Comparison of ENCODE assay signal across 31 cellular contexts in the genomic region with DNA sequence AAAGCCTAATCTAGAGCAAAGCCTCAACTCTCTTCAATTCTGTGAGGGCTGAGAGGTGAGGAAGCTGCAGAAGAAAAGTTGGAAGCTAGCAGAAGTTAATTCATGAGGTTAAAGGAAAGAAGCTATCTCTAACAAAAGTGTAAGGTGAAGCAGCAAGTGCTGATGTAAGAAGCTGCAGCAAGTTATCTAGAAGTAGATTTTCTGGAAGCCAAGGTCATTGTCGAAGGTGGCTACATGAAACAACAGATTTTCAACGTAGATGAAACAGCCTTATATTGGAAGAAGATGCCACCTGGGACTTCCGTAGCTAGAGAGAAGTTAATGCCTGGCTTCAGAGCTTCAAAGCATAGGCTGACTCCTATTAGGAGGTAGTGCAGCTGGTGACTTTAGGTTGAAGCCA.
"Had no signal": no experiment of that assay in that cellular context is flagged by ENCODE, and none has a peak within 500 bp of the region (broad histone marks: within the 10 kb centered on the region; RNA-seq: fewer than 3 reads in every experiment).

No MANE protein-coding gene starts in this region.

- H3K27me3 ChIP-seq: ascending aorta, esophagus muscularis mucosa, foreskin keratinocyte, gastrocnemius medialis, heart left ventricle had no signal

- DNase-seq: activated B cell treated with CpG ODN at 0.5 μM for 24 hours; activated CD4-positive, alpha-beta T cell treated with anti-CD3 and anti-CD28 coated beads for 48 hours; activated CD4-positive, alpha-beta T cell treated with anti-CD3 and anti-CD28 coated beads, Interleukin-2, amount 50 U/mL, for 1 hour; activated CD4-positive, alpha-beta T cell treated with anti-CD3 and anti-CD28 coated beads, Interleukin-2, amount 50 U/mL, for 48 hours; activated CD8-positive, alpha-beta memory T cell treated with anti-CD3 and anti-CD28 coated beads for 24 hours; activated CD8-positive, alpha-beta T cell treated with anti-CD3 and anti-CD28 coated beads for 36 hours; activated gamma-delta T cell; activated naive CD4-positive, alpha-beta T cell; activated naive CD4-positive, alpha-beta T cell treated with anti-CD3 and anti-CD28 coated beads, Interleukin-2, amount 10 ng/mL, durations not matched to agents 7 days and 5 days; activated naive CD8-positive, alpha-beta T cell treated with anti-CD3 and anti-CD28 coated beads, Interleukin-2, amount 10 ng/mL, durations not matched to agents 7 days and 5 days; activated T-cell treated with anti-CD3 and anti-CD28 coated beads, Interleukin-2, amount 50 U/mL, for 48 hours; caudate nucleus; cortex of kidney; dermis blood vessel endothelial cell; effector CD4-positive, alpha-beta T cell; effector memory CD8-positive, alpha-beta T cell; erythroblast; foreskin keratinocyte; gastrocnemius medialis; glutamatergic neuron; heart left ventricle; T-helper 17 cell; T1000; WERI-Rb-1 had no signal

- H3K4me1 Mint-ChIP-seq: activated B cell treated with CpG ODN at 0.5 μM for 24 hours; activated naive CD4-positive, alpha-beta T cell treated with anti-CD3 and anti-CD28 coated beads, Interleukin-2, amount 10 ng/mL, durations not matched to agents 7 days and 5 days; brain had no signal

- H3K4me3 Mint-ChIP-seq: activated B cell treated with CpG ODN at 0.5 μM for 24 hours; activated CD8-positive, alpha-beta T cell treated with anti-CD3 and anti-CD28 coated beads for 36 hours; activated naive CD4-positive, alpha-beta T cell treated with anti-CD3 and anti-CD28 coated beads, Interleukin-2, amount 10 ng/mL, durations not matched to agents 7 days and 5 days; activated naive CD8-positive, alpha-beta T cell treated with anti-CD3 and anti-CD28 coated beads, Interleukin-2, amount 10 ng/mL, durations not matched to agents 7 days and 5 days; brain; effector memory CD8-positive, alpha-beta T cell; T-helper 17 cell; T-helper 2 cell treated with Interferon-gamma antibody and Interleukin-4, amounts not matched to agents 5 μg/mL and 100 μg/mL, for 36 hours had no signal

- H3K27me3 Mint-ChIP-seq: activated B cell treated with CpG ODN at 0.5 μM for 24 hours; activated CD8-positive, alpha-beta T cell treated with anti-CD3 and anti-CD28 coated beads for 36 hours; activated naive CD4-positive, alpha-beta T cell treated with anti-CD3 and anti-CD28 coated beads, Interleukin-2, amount 10 ng/mL, durations not matched to agents 7 days and 5 days; activated naive CD8-positive, alpha-beta T cell treated with anti-CD3 and anti-CD28 coated beads, Interleukin-2, amount 10 ng/mL, durations not matched to agents 7 days and 5 days; brain; effector memory CD8-positive, alpha-beta T cell; T-helper 17 cell had no signal

- H3K4me1 ChIP-seq: ascending aorta, esophagus muscularis mucosa, foreskin keratinocyte, gastrocnemius medialis had no signal

- H3K27ac Mint-ChIP-seq: activated B cell treated with CpG ODN at 0.5 μM for 24 hours; activated CD8-positive, alpha-beta T cell treated with anti-CD3 and anti-CD28 coated beads for 36 hours; activated naive CD4-positive, alpha-beta T cell treated with anti-CD3 and anti-CD28 coated beads, Interleukin-2, amount 10 ng/mL, durations not matched to agents 7 days and 5 days; activated naive CD8-positive, alpha-beta T cell treated with anti-CD3 and anti-CD28 coated beads, Interleukin-2, amount 10 ng/mL, durations not matched to agents 7 days and 5 days; effector memory CD8-positive, alpha-beta T cell; T-helper 2 cell treated with Interferon-gamma antibody and Interleukin-4, amounts not matched to agents 5 μg/mL and 100 μg/mL, for 36 hours had no signal

- H3K9me3 ChIP-seq: ascending aorta, esophagus muscularis mucosa, gastrocnemius medialis, heart left ventricle had no signal

- H3K9me3 Mint-ChIP-seq: activated B cell treated with CpG ODN at 0.5 μM for 24 hours; activated CD8-positive, alpha-beta T cell treated with anti-CD3 and anti-CD28 coated beads for 36 hours; activated naive CD4-positive, alpha-beta T cell treated with anti-CD3 and anti-CD28 coated beads, Interleukin-2, amount 10 ng/mL, durations not matched to agents 7 days and 5 days; activated naive CD4-positive, alpha-beta T cell treated with anti-CD3 and anti-CD28 coated beads, Interleukin-2, amount 50 U/mL, for 72 hours; activated naive CD8-positive, alpha-beta T cell treated with anti-CD3 and anti-CD28 coated beads, Interleukin-2, amount 10 ng/mL, durations not matched to agents 7 days and 5 days; brain; effector memory CD8-positive, alpha-beta T cell; T-helper 2 cell treated with Interferon-gamma antibody and Interleukin-4, amounts not matched to agents 5 μg/mL and 100 μg/mL, for 36 hours had no signal

- ATAC-seq: activated CD4-positive, CD25-positive, alpha-beta regulatory T cell treated with anti-CD3 and anti-CD28 coated beads, Interleukin-2, amount 50 U/mL, for 24 hours; activated CD8-positive, alpha-beta T cell treated with anti-CD3 and anti-CD28 coated beads for 36 hours; activated naive CD4-positive, alpha-beta T cell treated with anti-CD3 and anti-CD28 coated beads, Interleukin-2, amount 50 U/mL, for 72 hours; effector memory CD8-positive, alpha-beta T cell; foreskin keratinocyte; gastrocnemius medialis; heart left ventricle; T-helper 17 cell had no signal

- FAIRE-seq: colon had no signal

- H3K27ac ChIP-seq: ascending aorta, esophagus muscularis mucosa, foreskin keratinocyte, gastrocnemius medialis, heart left ventricle, WERI-Rb-1 had no signal

- H3K4me3 ChIP-seq: ascending aorta, esophagus muscularis mucosa, gastrocnemius medialis, heart left ventricle had no signal
